Comparison of ENCODE assay signal across 27 cellular contexts in genomic region chr19:31266196-31266595, GRCh38.
"Had no signal": no experiment of that assay in that cellular context is flagged by ENCODE, and none has a peak within 500 bp of the region (broad histone marks: within the 10 kb centered on the region; RNA-seq: fewer than 3 reads in every experiment).

No MANE protein-coding gene starts in this region.

- DNase-seq: activated B cell treated with CpG ODN at 0.5 μM for 24 hours; activated CD4-positive, alpha-beta memory T cell treated with anti-CD3 and anti-CD28 coated beads, Interleukin-2, amount 10 ng/mL, durations not matched to agents 7 days and 5 days; activated CD4-positive, alpha-beta T cell treated with anti-CD3 and anti-CD28 coated beads for 4 hours; activated CD4-positive, alpha-beta T cell treated with anti-CD3 and anti-CD28 coated beads, Interleukin-2, amount 10 ng/mL, durations not matched to agents 24 days and 14 days; activated CD4-positive, alpha-beta T cell treated with anti-CD3 and anti-CD28 coated beads, Interleukin-2, amount 50 U/mL, for 48 hours; activated CD4-positive, CD25-positive, alpha-beta regulatory T cell treated with anti-CD3 and anti-CD28 coated beads, Interleukin-2, amount 50 U/mL, for 72 hours; activated CD8-positive, alpha-beta memory T cell treated with anti-CD3 and anti-CD28 coated beads for 24 hours; activated CD8-positive, alpha-beta memory T cell treated with anti-CD3 and anti-CD28 coated beads, Interleukin-2, amount 10 ng/mL, durations not matched to agents 7 days and 5 days; activated CD8-positive, alpha-beta memory T cell treated with anti-CD3 and anti-CD28 coated beads, Interleukin-2, amount 50 U/mL, for 48 hours; activated CD8-positive, alpha-beta T cell treated with anti-CD3 and anti-CD28 coated beads, Interleukin-2, amount 10 ng/mL, durations not matched to agents 7 days and 5 days; activated effector memory CD4-positive, alpha-beta T cell treated with Interleukin-2 at 50 U/mL for 16 hours; activated gamma-delta T cell; activated naive CD4-positive, alpha-beta T cell treated with anti-CD3 and anti-CD28 coated beads, Interleukin-2, amount 10 ng/mL, durations not matched to agents 7 days and 5 days; activated naive CD4-positive, alpha-beta T cell treated with Interleukin-2 at 50 U/mL for 16 hours; activated naive CD8-positive, alpha-beta T cell treated with anti-CD3 and anti-CD28 coated beads, Interleukin-2, amount 10 ng/mL, durations not matched to agents 7 days and 5 days; activated naive CD8-positive, alpha-beta T cell treated with anti-CD3 and anti-CD28 coated beads, Interleukin-2, amount 50 U/mL, for 24 hours; activated T-cell treated with anti-CD3 and anti-CD28 coated beads, Interleukin-2, amount 50 U/mL, for 24 hours; activated T-cell treated with anti-CD3 and anti-CD28 coated beads, Interleukin-2, amount 50 U/mL, for 48 hours; amygdala; anterior cingulate cortex; central memory CD4-positive, alpha-beta T cell; T-helper 1 cell; T-helper 2 cell; T-helper 9 cell had no signal

- H3K4me3 ChIP-seq: ascending aorta, cardiac muscle cell had no signal

- H3K4me1 ChIP-seq: ascending aorta had no signal

- H3K27ac ChIP-seq: ascending aorta, cardiac muscle cell, VCaP had no signal

- H3K9me3 ChIP-seq: ascending aorta had no signal

- H3K27me3 ChIP-seq: ascending aorta had no signal

- H3K36me3 ChIP-seq: ascending aorta, cardiac muscle cell had no signal
